26 cellular contexts compared by ENCODE assay signal in genomic region chr20:53785320-53785719, GRCh38.
DNase-seq lines count a peak whose midpoint lies in the region; ATAC-seq, FAIRE-seq and TF ChIP-seq lines count a peak whose summit lies in the region.
"Had no signal": no experiment of that assay in that cellular context is flagged by ENCODE, and none has a peak within 500 bp of the region (broad histone marks: within the 10 kb centered on the region; RNA-seq: fewer than 3 reads in every experiment).

No MANE protein-coding gene starts in this region.

- no peaks in the 10 kb centered on the region for H3K79me2 ChIP-seq in keratinocyte (ENCODE audit: control insufficient read depth, insufficient read depth, low read length)

- dilution Hi-C loops in keratinocyte (cut with MboI; ENCODE audit: extremely low pct_ligation_motif_present, low sequenced_read_pairs) = no loop called here

- TF ChIP-seq CTCF in RWPE2 (IDR thresholded peaks at IDR 0.05; ENCODE audit: poor library complexity, severe bottlenecking) (no peak), keratinocyte (optimal IDR thresholded peaks at IDR 0.05 in 1 of 3, IDR thresholded peaks at IDR 0.05 in 1 of 3, conservative IDR thresholded peaks at IDR 0.05 in 1 of 3; ENCODE audit: extremely low read depth in 1 of 3, insufficient read depth in 2 of 3, low read length in 3 of 3) (no peak), subcutaneous adipose tissue (IDR thresholded peaks at IDR 0.05; ENCODE audit: low read depth) (peak; percentile 15), psoas muscle (IDR thresholded peaks at IDR 0.05) (no peak)

- H3K4me3 ChIP-seq in RWPE2 (ENCODE audit: severe bottlenecking) (no peak overlapping the region), keratinocyte (ENCODE audit: control insufficient read depth in 2 of 3, extremely low read depth in 1 of 3, insufficient read depth in 2 of 3, low read depth in 1 of 3, low read length in 3 of 3) (no peak overlapping the region), psoas muscle (no peak overlapping the region)
- H3K4me3 ChIP-seq: dorsolateral prefrontal cortex, GM23248, SJCRH30, thyroid gland had no signal

- 90 to 98% (median 98%) methylated on average over 3 of the region's 3 CpGs for WGBS in psoas muscle, 3 donors

- peak overlapping the region; percentile 75 for H3K27ac ChIP-seq in RWPE2 (ENCODE audit: poor library complexity, severe bottlenecking)
- peak overlapping the region; percentile 68 for H3K27ac ChIP-seq in keratinocyte (ENCODE audit: control insufficient read depth, insufficient read depth, low read length)
- H3K27ac ChIP-seq in psoas muscle = no peak overlapping the region
- H3K27ac ChIP-seq: dorsolateral prefrontal cortex, GM23248, SJCRH30, thyroid gland had no signal

- no peaks in the 10 kb centered on the region for H4K20me1 ChIP-seq in keratinocyte (ENCODE audit: control insufficient read depth, extremely low read depth, insufficient read depth, low read length)

- peak; percentile 30 for ATAC-seq in RWPE2 (ENCODE audit: low read depth)
- ATAC-seq in psoas muscle = no peak
- ATAC-seq in HG03342 (IDR thresholded peaks at IDR 0.05; ENCODE audit: unreplicated experiment) = no peak
- ATAC-seq in GM18868 (IDR thresholded peaks at IDR 0.05; ENCODE audit: unreplicated experiment) = no peak
- ATAC-seq: stimulated activated naive B cell treated with anti-CD40 and anti-IgM and Interleukin-4, amounts not matched to agents 10 μg/mL and 1 μg/mL and 100 μg/mL, for 72 hours; T-cell had no signal

- H3K27me3 ChIP-seq in RWPE2 (ENCODE audit: insufficient read depth, poor library complexity, severe bottlenecking) = no peaks in the 10 kb centered on the region
- H3K27me3 ChIP-seq in keratinocyte (ENCODE audit: control insufficient read depth, extremely low read depth, insufficient read depth, low read length) = no peaks in the 10 kb centered on the region
- peaks cover 0 to 2% (median 0%) of the 10 kb centered on the region in 3 donors for H3K27me3 ChIP-seq in psoas muscle (ENCODE audit: insufficient read depth in 3 of 3, low read length in 2 of 3)
- H3K27me3 ChIP-seq: dorsolateral prefrontal cortex, SJCRH30, thyroid gland had no signal

- H3K4me1 ChIP-seq in RWPE2 (ENCODE audit: insufficient read depth, poor library complexity, severe bottlenecking) (peaks cover 44% of the 10 kb centered on the region), keratinocyte (ENCODE audit: control insufficient read depth, extremely low read depth, insufficient read depth, low read length) (peaks cover 35% of the 10 kb centered on the region), psoas muscle (no peaks in the 10 kb centered on the region)

- H3K4me2 ChIP-seq in keratinocyte (ENCODE audit: control insufficient read depth, extremely low read depth, insufficient read depth, low read depth, low read length) = no peak overlapping the region

- H3K9me3 ChIP-seq in RWPE2 (ENCODE audit: severe bottlenecking) (no peaks in the 10 kb centered on the region), keratinocyte (ENCODE audit: control insufficient read depth, low read depth, low read length) (no peaks in the 10 kb centered on the region), psoas muscle (no peaks in the 10 kb centered on the region)
- H3K9me3 ChIP-seq: SJCRH30, thyroid gland had no signal

- no peak for FAIRE-seq in keratinocyte (lab: Jason Lieb, UNC)
- no peak for FAIRE-seq in urothelium cell line (lab: Jason Lieb, UNC)
- FAIRE-seq: endothelial cell of umbilical vein, GM12892, TTC549 had no signal

- H3K9me1 ChIP-seq in keratinocyte (ENCODE audit: control insufficient read depth, extremely low read depth, insufficient read depth, low read length) = no peaks in the 10 kb centered on the region

- intact Hi-C loops in psoas muscle (cut with DNase I) = no loop called here

- H3K36me3 ChIP-seq in RWPE2 (ENCODE audit: low read depth) (no peaks in the 10 kb centered on the region), keratinocyte (ENCODE audit: control insufficient read depth in 2 of 2, extremely low read depth in 1 of 2, insufficient read depth in 2 of 2, low read length in 2 of 2) (no peaks in the 10 kb centered on the region), psoas muscle (ENCODE audit: insufficient read depth in 1 of 2, low read depth in 1 of 2) (no peaks in the 10 kb centered on the region)
- H3K36me3 ChIP-seq: SJCRH30, thyroid gland had no signal

- no peak overlapping the region for H3K9ac ChIP-seq in keratinocyte (ENCODE audit: control insufficient read depth, extremely low read depth, insufficient read depth, low read length)
- H3K9ac ChIP-seq: GM23248 had no signal

- H2AFZ ChIP-seq in keratinocyte (ENCODE audit: control insufficient read depth, low read length) = no peak overlapping the region
- H2AFZ ChIP-seq: GM23248 had no signal

- DNase-seq in HT-29 (ENCODE audit: low spot score) (peak; percentile 36), RWPE2 (ENCODE audit: low spot score) (peak; percentile 18), keratinocyte (ENCODE audit: low read depth, low spot score) (no peak), psoas muscle (no peak), urothelium cell line (ENCODE audit: low spot score) (no peak)
- DNase-seq: activated CD4-positive, alpha-beta T cell treated with anti-CD3 and anti-CD28 coated beads for 4 hours; activated naive CD4-positive, alpha-beta T cell treated with anti-CD3 and anti-CD28 coated beads, Interleukin-2, amount 50 U/mL, for 16 hours; activated T-cell treated with anti-CD3 and anti-CD28 coated beads, Interleukin-2, amount 50 U/mL, for 48 hours; AML-193; dorsolateral prefrontal cortex; foreskin fibroblast; GM23248; hypothalamus; KG1; MV-4-11; NCI-H187; stimulated activated naive B cell treated with anti-CD40 and anti-IgM and Interleukin-4, amounts not matched to agents 10 μg/mL and 1 μg/mL and 100 μg/mL, for 72 hours; T-cell; thyroid gland had no signal

Comparison
In these comparisons a context has a peak if more than half of its experiments do, and no peak if none do; other contexts are left out.
1. DNase-seq: peak in HT-29 (single experiment) and RWPE2 (single experiment); none in keratinocyte (single experiment), psoas muscle (0 of 2) and urothelium cell line (single experiment).